17 cellular contexts compared by ENCODE assay signal in genomic region chr7:99561735-99562051, GRCh38. TPM values are rescaled to one million over a fixed set of nuclear protein-coding genes. Genes with fewer than 3 reads are reported as not detected.
DNase-seq lines count a peak whose midpoint lies in the region; ATAC-seq and TF ChIP-seq lines count a peak whose summit lies in the region.
"Had no signal": no experiment of that assay in that cellular context is flagged by ENCODE, and none has a peak within 500 bp of the region (broad histone marks: within the 10 kb centered on the region; RNA-seq: fewer than 3 reads in every experiment).

No MANE protein-coding gene starts in this region.

- no peak for TF ChIP-seq RAD21 in IMR-90 (IDR thresholded peaks at IDR 0.05; ENCODE audit: low read length)

- peaks cover 12% of the 10 kb centered on the region for H3K9me3 Mint-ChIP-seq in Caco-2 (ENCODE audit: unreplicated experiment)

- in situ Hi-C loops in IMR-90 (cut with MboI; ENCODE audit: low sequenced_read_pairs): loop anchor here (5.0 kb wide), 1 partner anchor 56 kb away; the partner anchor contains the start of gene ZSCAN25

- H3K27ac Mint-ChIP-seq in Caco-2 (ENCODE audit: unreplicated experiment): peak overlapping the region; percentile 84

- H2BK5ac ChIP-seq in IMR-90 (ENCODE audit: low read depth, low read length, poor library complexity, severe bottlenecking): peak overlapping the region; percentile 89

- TF ChIP-seq POLR2A in IMR-90 (IDR thresholded peaks at IDR 0.05; ENCODE audit: low read depth, low read length) (no peak), esophagus squamous epithelium (IDR thresholded peaks at IDR 0.05) (no peak)

- peaks cover 35% of the 10 kb centered on the region for H3K4me1 Mint-ChIP-seq in Caco-2 (ENCODE audit: low read depth, unreplicated experiment)

- H4K20me1 ChIP-seq in IMR-90 (ENCODE audit: insufficient read depth, low read length): peaks cover 10% of the 10 kb centered on the region

- no peak overlapping the region for H4K5ac ChIP-seq in IMR-90 (ENCODE audit: low read depth, low read length)

- H3K36me3 ChIP-seq in Caco-2 (ENCODE audit: control insufficient read depth, insufficient read depth, low read length) (no peaks in the 10 kb centered on the region), IMR-90 (ENCODE audit: control insufficient read depth, insufficient read depth, low read length) (peaks cover 50% of the 10 kb centered on the region), esophagus squamous epithelium (peaks cover 5 to 70% (median 22%) of the 10 kb centered on the region in 3 donors), psoas muscle (ENCODE audit: insufficient read depth in 1 of 2, low read depth in 1 of 2) (peaks cover 25 to 73% of the 10 kb centered on the region in 2 donors)

- peaks cover 38% of the 10 kb centered on the region for H3K4me1 ChIP-seq in Caco-2
- peaks cover 17% of the 10 kb centered on the region for H3K4me1 ChIP-seq in IMR-90 (ENCODE audit: control insufficient read depth, insufficient read depth, low read length)
- H3K4me1 ChIP-seq in esophagus squamous epithelium: peaks cover 38 to 86% (median 46%) of the 10 kb centered on the region in 3 donors
- peaks cover 52% of the 10 kb centered on the region for H3K4me1 ChIP-seq in psoas muscle

- H3K27me3 ChIP-seq in Caco-2 (replicated peaks; ENCODE audit: control insufficient read depth, insufficient read depth, low read length): no peaks in the 10 kb centered on the region
- no peaks in the 10 kb centered on the region for H3K27me3 ChIP-seq in IMR-90 (ENCODE audit: control insufficient read depth, insufficient read depth, low read length)
- no peaks in the 10 kb centered on the region for H3K27me3 ChIP-seq in esophagus squamous epithelium
- H3K27me3 ChIP-seq in psoas muscle (ENCODE audit: insufficient read depth in 3 of 3, low read length in 2 of 3): no peaks in the 10 kb centered on the region
- H3K27me3 ChIP-seq: neutrophil had no signal

- H2BK120ac ChIP-seq in IMR-90 (ENCODE audit: low read depth, low read length): peak overlapping the region; percentile 93

- peaks cover 22% of the 10 kb centered on the region for H3K36me3 Mint-ChIP-seq in Caco-2 (ENCODE audit: insufficient read depth, unreplicated experiment)

- peak overlapping the region; percentile 83; the same call in 1 of the 2 replicates for H3K56ac ChIP-seq in IMR-90 (ENCODE audit: extremely low read depth, insufficient read depth, low read length)

- WGBS in IMR-90 (ENCODE audit: extremely low coverage in 2 of 2, insufficient read length in 1 of 2), 2 experiments: no CpG with 5 or more reads among the region's 2 CpGs
- 71 to 86% methylated on average over 1 to 2 of the region's 2 CpGs for WGBS in esophagus squamous epithelium, 2 donors
- WGBS in psoas muscle, 3 donors: 88 to 95% (median 90%) methylated on average over 2 of the region's 2 CpGs

- H3K14ac ChIP-seq in IMR-90 (replicated peaks; ENCODE audit: low read depth, low read length): peak overlapping the region; percentile 93; the same call in 1 of the 2 replicates

- BruUV-seq in Caco-2 (replicated peaks; lab: Mats Ljungman, UMichigan) (no TSS peak), IMR-90 (replicated peaks; lab: Mats Ljungman, UMichigan) (no TSS peak)

- H3K18ac ChIP-seq in IMR-90 (ENCODE audit: low read depth, low read length): no peak overlapping the region

- no peaks in the 10 kb centered on the region for H3K9me3 ChIP-seq in Caco-2
- H3K9me3 ChIP-seq in IMR-90 (ENCODE audit: control insufficient read depth, insufficient read depth, low read length): no peaks in the 10 kb centered on the region
- H3K9me3 ChIP-seq in esophagus squamous epithelium: no peaks in the 10 kb centered on the region
- H3K9me3 ChIP-seq in psoas muscle: no peaks in the 10 kb centered on the region
- H3K9me3 ChIP-seq: neutrophil had no signal

- H2AK9ac ChIP-seq in IMR-90 (replicated peaks; ENCODE audit: low read depth, low read length, poor library complexity): no peak overlapping the region

- no peak overlapping the region for H3K4me2 ChIP-seq in IMR-90 (ENCODE audit: low read depth, low read length)

- TF ChIP-seq CTCF in Caco-2 (IDR thresholded peaks at IDR 0.05; ENCODE audit: insufficient read depth in 1 of 2, low read depth in 1 of 2, low read length in 1 of 2, severe bottlenecking in 1 of 2, unreplicated experiment in 1 of 2): no peak
- TF ChIP-seq CTCF in IMR-90 (conservative IDR thresholded peaks at IDR 0.05; ENCODE audit: low read depth, low read length): no peak
- TF ChIP-seq CTCF in esophagus squamous epithelium (IDR thresholded peaks at IDR 0.05): no peak
- no peak for TF ChIP-seq CTCF in psoas muscle (IDR thresholded peaks at IDR 0.05)

- H3K79me1 ChIP-seq in IMR-90 (ENCODE audit: low read depth in 1 of 2, low read length in 2 of 2): peaks cover 46 to 76% of the 10 kb centered on the region in 2 experiments

- H2BK20ac ChIP-seq in IMR-90 (ENCODE audit: low read depth, low read length): peak overlapping the region; percentile 96

- intact Hi-C loops in Caco-2 (cut with micrococcal nuclease; ENCODE audit: unreplicated experiment) (no loop called here), IMR-90 (cut with micrococcal nuclease) (loop anchor here (2.0 to 5.0 kb wide), 2 partner anchors 56 to 57 kb away; partner anchors contain the start of genes ZKSCAN5 and ZSCAN25), esophagus squamous epithelium (cut with DNase I) (no loop called here), psoas muscle (cut with DNase I) (no loop called here)

- peak overlapping the region; percentile 73 for H3K23ac ChIP-seq in IMR-90 (ENCODE audit: low read depth, low read length)

- H3K9ac ChIP-seq in IMR-90 (ENCODE audit: low read depth, low read length): no peak overlapping the region

- H3K27ac ChIP-seq in IMR-90 (ENCODE audit: insufficient read depth, low read length) (peak overlapping the region; percentile 98), esophagus squamous epithelium (peak overlapping the region; percentile 83 to 99 (median 96)), psoas muscle (peak overlapping the region; percentile 95)
- H3K27ac ChIP-seq: neutrophil had no signal

- H2AK5ac ChIP-seq in IMR-90 (ENCODE audit: low read depth, low read length): peak overlapping the region; percentile 99

- DNase-seq in Caco-2: no peak
- no peak for DNase-seq in IMR-90
- DNase-seq in esophagus squamous epithelium (lab: John Stamatoyannopoulos, UW): no peak
- no peak for DNase-seq in psoas muscle
- DNase-seq in stimulated activated CD4-positive, alpha-beta T cell treated with anti-CD3 and anti-CD28 coated beads, Interleukin-4, amount 100 ng/mL, for 1 hour: no peak
- DNase-seq in Kasumi-1 (lab: John Stamatoyannopoulos, UW): no peak
- DNase-seq: activated CD4-positive, alpha-beta T cell treated with anti-CD3 and anti-CD28 coated beads, Interleukin-2, amount 50 U/mL, for 4 hours; activated effector memory CD4-positive, alpha-beta T cell treated with Interleukin-2 at 50 U/mL for 16 hours; C1 segment of cervical spinal cord; effector CD4-positive, alpha-beta T cell; H7; KBM-7; NCI-H1417 treated with DMSO at 0.1 percent for 48 hours; NCI-H446 had no signal

- H3K27me3 Mint-ChIP-seq in Caco-2 (ENCODE audit: insufficient read depth, unreplicated experiment): no peaks in the 10 kb centered on the region

- H3K4me3 ChIP-seq in Caco-2 (ENCODE audit: low read depth, low read length): no peak overlapping the region
- no peak overlapping the region for H3K4me3 ChIP-seq in IMR-90 (ENCODE audit: insufficient read depth, low read depth, low read length)
- peak overlapping the region in 2 of 4 donors; percentile 14 to 28 for H3K4me3 ChIP-seq in esophagus squamous epithelium
- peak overlapping the region; percentile 29 for H3K4me3 ChIP-seq in psoas muscle

- ATAC-seq in IMR-90 (ENCODE audit: low read depth): no peak
- ATAC-seq in psoas muscle: no peak
- ATAC-seq in HG02623 (IDR thresholded peaks at IDR 0.05; ENCODE audit: unreplicated experiment): no peak
- ATAC-seq: sciatic nerve had no signal

- H3K4me3 Mint-ChIP-seq in Caco-2 (ENCODE audit: unreplicated experiment): no peak overlapping the region

- dilution Hi-C loops in IMR-90 (cut with HindIII; ENCODE audit: low sequenced_read_pairs, unreplicated experiment): no loop called here

- POLR2A ChIA-PET in Caco-2 (lab: Charles Lee) (no interaction called here), IMR-90 (lab: Charles Lee; ENCODE audit: unreplicated experiment) (no interaction called here)

- H2BK15ac ChIP-seq in IMR-90 (ENCODE audit: low read depth, low read length): peak overlapping the region; percentile 99; the same call in 2 of the 3 replicates

- H2AFZ ChIP-seq in IMR-90 (replicated peaks; ENCODE audit: low read length, poor library complexity): no peak overlapping the region

- H3K4ac ChIP-seq in IMR-90 (ENCODE audit: low read depth, low read length): peak overlapping the region; percentile 94

- H3K9me1 ChIP-seq in IMR-90 (ENCODE audit: insufficient read depth, low read length): peaks cover 27% of the 10 kb centered on the region

- H4K91ac ChIP-seq in IMR-90 (ENCODE audit: insufficient read depth, low read depth, low read length): peak overlapping the region; percentile 91

- CTCF ChIA-PET in Caco-2 (lab: Charles Lee): no interaction called here
- CTCF ChIA-PET in IMR-90 (lab: Yijun Ruan, JAX): no interaction called here

- H4K8ac ChIP-seq in IMR-90 (ENCODE audit: low read depth in 2 of 2, low read length in 2 of 2): peak overlapping the region; percentile 31 to 92; a peak in 3 of 4 replicates

RNA-seq across cellular contexts. Expression of gene ZNF655, which starts 3.3 kb away (rescaled TPM):
- total RNA-seq in Caco-2 (2022) (21.1 and 21.2 TPM in 2 replicates), IMR-90 (2012; rRNA removed) (49.6 and 56.4 TPM in 2 replicates), esophagus squamous epithelium (100 to 1,000 TPM in 3 of 4 donors, 10 to 100 TPM in 1; 78.6 to 167 (median 107) TPM), psoas muscle (10 to 100 TPM; 30.9 to 43.8 (median 36.6) TPM)
- polyA plus RNA-seq in IMR-90 (2012; rRNA removed) (47.9 and 54.7 TPM in 2 replicates), psoas muscle (10 to 100 TPM; 27.3 to 63.7 (median 46.9) TPM)
- 26.5 and 29.6 TPM in 2 replicates for polyA plus RNA-seq in IMR-90 (2012; cell fraction: cytosol; rRNA removed)
- polyA plus RNA-seq in IMR-90 (2012; cell fraction: nucleus; rRNA removed; ENCODE audit: low replicate concordance): 145 and 220 TPM in 2 replicates

RNA-seq across cellular contexts. Expression of gene FAM200A, which starts 9.8 kb away (rescaled TPM):
- 5.2 TPM in 2 replicates for total RNA-seq in Caco-2 (2022)
- total RNA-seq in IMR-90 (2012; rRNA removed): 5.9 and 10.3 TPM in 2 replicates
- polyA plus RNA-seq in IMR-90 (2012; rRNA removed): 4.5 and 6.0 TPM in 2 replicates
- 1.4 and 1.6 TPM in 2 replicates for polyA plus RNA-seq in IMR-90 (2012; cell fraction: cytosol; rRNA removed)
- polyA plus RNA-seq in IMR-90 (2012; cell fraction: nucleus; rRNA removed; ENCODE audit: low replicate concordance): 0.41 and 1.9 TPM in 2 replicates
- total RNA-seq in esophagus squamous epithelium: 1 to 10 TPM; 1.9 to 5.6 (median 5.1) TPM
- total RNA-seq in psoas muscle: 1 to 10 TPM; 2.9 to 6.3 (median 4.4) TPM
- polyA plus RNA-seq in psoas muscle: 10 to 100 TPM in 1 of 3 donors, 1 to 10 TPM in 2; 4.1 to 12.4 (median 4.6) TPM

RNA-seq across cellular contexts. Expression of gene TMEM225B, which starts 36.4 kb away (rescaled TPM):
- 0.27 TPM in 1 of 2 replicates, not detected in the other for total RNA-seq in Caco-2 (2022)
- 0.54 and 0.56 TPM in 2 replicates for total RNA-seq in IMR-90 (2012; rRNA removed)
- 0.27 and 0.32 TPM in 2 replicates for polyA plus RNA-seq in IMR-90 (2012; rRNA removed)
- polyA plus RNA-seq in IMR-90 (2012; cell fraction: cytosol; rRNA removed): 0.27 and 0.42 TPM in 2 replicates
- polyA plus RNA-seq in IMR-90 (2012; cell fraction: nucleus; rRNA removed; ENCODE audit: low replicate concordance): 0.78 and 1.5 TPM in 2 replicates
- under 1 TPM in 2 of 4 donors, not detected in 2; 0.23 to 0.57 TPM for total RNA-seq in esophagus squamous epithelium
- total RNA-seq in psoas muscle: under 1 TPM in 2 of 4 donors, not detected in 2; 0.42 to 0.86 TPM
- polyA plus RNA-seq in psoas muscle: under 1 TPM; 0.20 to 0.55 (median 0.34) TPM

RNA-seq across cellular contexts. Expression of gene ZSCAN25, which starts 55.1 kb away (rescaled TPM):
- total RNA-seq in Caco-2 (2022) (21.2 and 22.3 TPM in 2 replicates), IMR-90 (2012; rRNA removed) (9.0 and 9.2 TPM in 2 replicates), esophagus squamous epithelium (10 to 100 TPM in 3 of 4 donors, 1 to 10 TPM in 1; 8.0 to 19.1 (median 14.9) TPM), psoas muscle (10 to 100 TPM in 1 of 4 donors, 1 to 10 TPM in 3; 6.3 to 10.5 (median 7.0) TPM)
- polyA plus RNA-seq in IMR-90 (2012; rRNA removed) (6.2 TPM in 2 replicates), psoas muscle (1 to 10 TPM; 2.6 to 5.8 (median 2.6) TPM)
- polyA plus RNA-seq in IMR-90 (2012; cell fraction: cytosol; rRNA removed): 4.7 and 5.4 TPM in 2 replicates
- 14.3 and 16.5 TPM in 2 replicates for polyA plus RNA-seq in IMR-90 (2012; cell fraction: nucleus; rRNA removed; ENCODE audit: low replicate concordance)

RNA-seq across cellular contexts. Expression of gene ZKSCAN5, which starts 57.2 kb away (rescaled TPM):
- total RNA-seq in Caco-2 (2022) (12.4 and 13.3 TPM in 2 replicates), IMR-90 (2012; rRNA removed) (15.8 and 16.3 TPM in 2 replicates), esophagus squamous epithelium (1 to 10 TPM; 3.2 to 7.1 (median 5.1) TPM), psoas muscle (1 to 10 TPM; 7.3 to 9.6 (median 9.4) TPM)
- polyA plus RNA-seq in IMR-90 (2012; rRNA removed) (5.4 and 5.5 TPM in 2 replicates), psoas muscle (10 to 100 TPM in 1 of 3 donors, 1 to 10 TPM in 2; 3.1 to 15.4 (median 4.3) TPM)
- 2.4 and 4.0 TPM in 2 replicates for polyA plus RNA-seq in IMR-90 (2012; cell fraction: cytosol; rRNA removed)
- 2.7 and 6.1 TPM in 2 replicates for polyA plus RNA-seq in IMR-90 (2012; cell fraction: nucleus; rRNA removed; ENCODE audit: low replicate concordance)
